Comparison of ENCODE assay signal across 17 cellular contexts in genomic region chr2:7035884-7036283, GRCh38.
DNase-seq lines count a peak whose midpoint lies in the region; ATAC-seq and TF ChIP-seq lines count a peak whose summit lies in the region.
"Had no signal": no experiment of that assay in that cellular context is flagged by ENCODE, and none has a peak within 500 bp of the region (broad histone marks: within the 10 kb centered on the region; RNA-seq: fewer than 3 reads in every experiment).

No MANE protein-coding gene starts in this region.

- no peak overlapping the region for H3K27ac ChIP-seq in SJCRH30
- no peak overlapping the region for H3K27ac ChIP-seq in PC-3 (ENCODE audit: low read length)

- H3K9me3 ChIP-seq in SJCRH30 (replicated peaks) (no peaks in the 10 kb centered on the region), PC-3 (ENCODE audit: low read length) (no peaks in the 10 kb centered on the region)
- H3K9me3 ChIP-seq: BE2C, Caco-2 had no signal

- POLR2A ChIA-PET in PC-3 (lab: Charles Lee; ENCODE audit: unreplicated experiment) = no interaction called here

- no peak overlapping the region for H3K9ac ChIP-seq in PC-3 (ENCODE audit: low read length)

- H3K4me3 Mint-ChIP-seq in nephron progenitor cell = no peak overlapping the region
- H3K4me3 Mint-ChIP-seq: CD4-positive, CD25-positive, alpha-beta regulatory T cell; HFFc6 had no signal

- H3K9me2 ChIP-seq in PC-3 (replicated peaks; ENCODE audit: low read length) = no peaks in the 10 kb centered on the region

- H3K9me3 Mint-ChIP-seq in nephron progenitor cell = no peaks in the 10 kb centered on the region
- H3K9me3 Mint-ChIP-seq: CD4-positive, CD25-positive, alpha-beta regulatory T cell had no signal

- H3F3A ChIP-seq in PC-3 (ENCODE audit: low read length, unreplicated experiment) = no peaks in the 10 kb centered on the region

- H3K4me2 ChIP-seq in PC-3 (ENCODE audit: low read length) = no peak overlapping the region

- peaks cover 69% of the 10 kb centered on the region for H3K36me3 Mint-ChIP-seq in nephron progenitor cell (ENCODE audit: low read depth)

- no peaks in the 10 kb centered on the region for H3K4me1 ChIP-seq in SJCRH30
- H3K4me1 ChIP-seq in PC-3 (ENCODE audit: insufficient read depth, low read length) = peaks cover 16% of the 10 kb centered on the region
- H3K4me1 ChIP-seq: Caco-2 had no signal

- H3K79me2 ChIP-seq in PC-3 (ENCODE audit: low read length) = no peaks in the 10 kb centered on the region

- in situ Hi-C loops in GM13977 (cut with MboI; ENCODE audit: low pct_unique_long_range_greater_than_20kb, low sequenced_read_pairs, unreplicated experiment) = no loop called here

- CTCF ChIA-PET in PC-3 (lab: Charles Lee) = no interaction called here

- peaks cover 42% of the 10 kb centered on the region for H3K4me1 Mint-ChIP-seq in nephron progenitor cell

- H3K4me3 ChIP-seq in SJCRH30 = no peak overlapping the region
- H3K4me3 ChIP-seq in PC-3 (ENCODE audit: low read length) = no peak overlapping the region
- no peak overlapping the region for H3K4me3 ChIP-seq in foreskin fibroblast (ENCODE audit: low read depth in 1 of 2, low read length in 2 of 2)

- intact Hi-C loops in PC-3 (cut with micrococcal nuclease) = loop anchor here (2.0 kb wide), 1 partner anchor 49 kb away; no protein-coding TSS in a partner anchor

- no peaks in the 10 kb centered on the region for H3K27me3 ChIP-seq in SJCRH30
- H3K27me3 ChIP-seq in PC-3 (ENCODE audit: low read length) = no peaks in the 10 kb centered on the region
- H3K27me3 ChIP-seq: BE2C had no signal

- peak overlapping the region; percentile 70 for H3K27ac Mint-ChIP-seq in nephron progenitor cell
- H3K27ac Mint-ChIP-seq: HFFc6 had no signal

- peaks cover 4% of the 10 kb centered on the region for H3K27me3 Mint-ChIP-seq in nephron progenitor cell (ENCODE audit: low read depth, poor library complexity)
- H3K27me3 Mint-ChIP-seq: CD4-positive, CD25-positive, alpha-beta regulatory T cell had no signal

- no peak for ATAC-seq in PC-3
- ATAC-seq: HCT116 had no signal

- H3K36me3 ChIP-seq in SJCRH30 (no peaks in the 10 kb centered on the region), PC-3 (ENCODE audit: low read depth, low read length) (no peaks in the 10 kb centered on the region)

- DNase-seq in SJCRH30 (peak; percentile 22 to 46), cerebellar cortex (ENCODE audit: low spot score) (peak; percentile 68), nephron progenitor cell (no peak), PC-3 (no peak), GM13977 (ENCODE audit: low spot score) (no peak), foreskin fibroblast (no peak)
- DNase-seq: ACHN; BE2C; C1 segment of cervical spinal cord; Caco-2; CD4-positive, CD25-positive, alpha-beta regulatory T cell; GDM1; GOT3; H7; HFFc6; IMR-90 had no signal

- TF ChIP-seq CTCF in nephron progenitor cell (IDR thresholded peaks at IDR 0.05) = no peak
- TF ChIP-seq CTCF in PC-3 (conservative IDR thresholded peaks at IDR 0.05; ENCODE audit: low read depth, low read length) = no peak
- no peak for TF ChIP-seq CTCF in GM13977 (IDR thresholded peaks at IDR 0.05; ENCODE audit: extremely low read depth, insufficient read depth, missing control alignments)
- no peak for TF ChIP-seq CTCF in foreskin fibroblast (IDR thresholded peaks at IDR 0.05; ENCODE audit: low read depth, low read length)

- H2AFZ ChIP-seq in PC-3 (ENCODE audit: low read length) = no peak overlapping the region

- no TSS peak for BruUV-seq in PC-3 (replicated peaks; lab: Mats Ljungman, UMichigan)

- no peaks in the 10 kb centered on the region for H4K20me1 ChIP-seq in PC-3 (ENCODE audit: low read length)

Comparison
In these comparisons a context has a peak if more than half of its experiments do, and no peak if none do; other contexts are left out.
1. DNase-seq: peak in SJCRH30 (2 of 2) and cerebellar cortex (single experiment); none in nephron progenitor cell (single experiment), PC-3 (single experiment), GM13977 (single experiment) and foreskin fibroblast (0 of 2).